12 cellular contexts compared by ENCODE assay signal in genomic region chr17:15265131-15265530, GRCh38. TPM values are rescaled to one million over a fixed set of nuclear protein-coding genes. Genes with fewer than 3 reads are reported as not detected.
DNase-seq lines count a peak whose midpoint lies in the region; ATAC-seq, FAIRE-seq and TF ChIP-seq lines count a peak whose summit lies in the region.
"Had no signal": no experiment of that assay in that cellular context is flagged by ENCODE, and none has a peak within 500 bp of the region (broad histone marks: within the 10 kb centered on the region; RNA-seq: fewer than 3 reads in every experiment).

Gene PMP22, minus strand, starts transcription at chr17:15265326. Its CDS starts 4,599 bp downstream, at chr17:15260727.

- peaks cover 2% of the 10 kb centered on the region; the same call in 1 of the 2 replicates for H3K4me1 ChIP-seq in IMR-90 (ENCODE audit: control insufficient read depth, insufficient read depth, low read length)
- peaks cover under 1 to 30% (median 28%) of the 10 kb centered on the region in 4 donors for H3K4me1 ChIP-seq in esophagus muscularis mucosa
- H3K4me1 ChIP-seq in testis = peaks cover 13% of the 10 kb centered on the region

- no peak within 1 kb of the TSS for H2AFZ ChIP-seq in IMR-90 (replicated peaks; ENCODE audit: low read length, poor library complexity)

- no peak within 1 kb of the TSS for H2BK5ac ChIP-seq in IMR-90 (ENCODE audit: low read depth, low read length, poor library complexity, severe bottlenecking)

- no TSS peak for BruUV-seq in IMR-90 (replicated peaks; lab: Mats Ljungman, UMichigan)

- CTCF ChIA-PET in IMR-90 (lab: Yijun Ruan, JAX) = no interaction called here

- H2AK9ac ChIP-seq in IMR-90 (replicated peaks; ENCODE audit: low read depth, low read length, poor library complexity) = no peak within 1 kb of the TSS

- H4K8ac ChIP-seq in IMR-90 (ENCODE audit: low read depth in 2 of 2, low read length in 2 of 2) = no peak within 1 kb of the TSS

- 53% methylated on average over 3 of the region's 6 CpGs; no CpG with 5 or more reads in 1 of the 2 experiments for WGBS in IMR-90 (ENCODE audit: extremely low coverage in 2 of 2, insufficient read length in 1 of 2), 2 experiments
- 74% methylated on average over 6 of the region's 6 CpGs for WGBS in esophagus muscularis mucosa
- 48 to 57% methylated on average over 6 of the region's 6 CpGs for WGBS in testis, 2 donors

- no peak within 1 kb of the TSS for H2AK5ac ChIP-seq in IMR-90 (ENCODE audit: low read depth, low read length)

- DNase-seq in IMR-90 = no peak
- no peak for DNase-seq in esophagus muscularis mucosa (ENCODE audit: extremely low spot score)
- DNase-seq in mesothelial cell of epicardium (ENCODE audit: low spot score in 2 of 2, unreplicated experiment in 2 of 2) = no peak
- peak; percentile 62 for DNase-seq in testis
- no peak for DNase-seq in NCI-H2171 (lab: John Stamatoyannopoulos, UW)
- no peak for DNase-seq in OCI-M2 (lab: John Stamatoyannopoulos, UW; ENCODE audit: unreplicated experiment)
- DNase-seq in GM12892 (ENCODE audit: insufficient read length) = no peak
- DNase-seq in NCI-H128 (lab: John Stamatoyannopoulos, UW; ENCODE audit: unreplicated experiment) = no peak
- DNase-seq: activated CD4-positive, alpha-beta memory T cell treated with anti-CD3 and anti-CD28 coated beads for 36 hours; NCI-H2029 treated with DMSO at 0.1 percent for 48 hours; stimulated activated CD4-positive, alpha-beta T cell treated with anti-CD3 and anti-CD28 coated beads, Interleukin-12 subunit alpha, Interleukin-12 subunit beta, amount 100 ng/mL, for 4 hours had no signal

- H3K36me3 Mint-ChIP-seq in mesothelial cell of epicardium = no peaks in the 10 kb centered on the region
- H3K36me3 Mint-ChIP-seq: activated CD4-positive, alpha-beta memory T cell treated with anti-CD3 and anti-CD28 coated beads for 36 hours had no signal

- no peak within 1 kb of the TSS for H4K5ac ChIP-seq in IMR-90 (ENCODE audit: low read depth, low read length)

- peaks cover 8 to 12% of the 10 kb centered on the region in 2 experiments; a peak in 2 of 4 replicates for H3K79me1 ChIP-seq in IMR-90 (ENCODE audit: low read depth in 1 of 2, low read length in 2 of 2)

- dilution Hi-C loops in IMR-90 (cut with HindIII; ENCODE audit: low sequenced_read_pairs, unreplicated experiment) = no loop called here

- no peak within 1 kb of the TSS for H3K4me2 ChIP-seq in IMR-90 (ENCODE audit: low read depth, low read length)

- peaks cover 5% of the 10 kb centered on the region; the same call in 1 of the 2 replicates for H4K20me1 ChIP-seq in IMR-90 (ENCODE audit: insufficient read depth, low read length)

- H3K4me3 Mint-ChIP-seq in mesothelial cell of epicardium = peak within 1 kb of the TSS; percentile 85
- H3K4me3 Mint-ChIP-seq: activated CD4-positive, alpha-beta memory T cell treated with anti-CD3 and anti-CD28 coated beads for 36 hours; stimulated activated naive CD8-positive, alpha-beta T cell treated with anti-CD3 and anti-CD28 coated beads, Interleukin-15, Interleukin-2, amounts not matched to agents 100 ng/mL and 50 ng/mL, for 24 hours had no signal

- H3K9me3 Mint-ChIP-seq in mesothelial cell of epicardium = no peaks in the 10 kb centered on the region
- H3K9me3 Mint-ChIP-seq: activated CD4-positive, alpha-beta memory T cell treated with anti-CD3 and anti-CD28 coated beads for 36 hours; stimulated activated naive CD8-positive, alpha-beta T cell treated with anti-CD3 and anti-CD28 coated beads, Interleukin-15, Interleukin-2, amounts not matched to agents 100 ng/mL and 50 ng/mL, for 24 hours had no signal

- no peak within 1 kb of the TSS for H3K18ac ChIP-seq in IMR-90 (ENCODE audit: low read depth, low read length)

- in situ Hi-C loops in IMR-90 (cut with MboI; ENCODE audit: low sequenced_read_pairs) = loop anchor here (10.0 to 25.0 kb wide), 3 partner anchors 170 to 697 kb away; no protein-coding TSS in a partner anchor

- H3K14ac ChIP-seq in IMR-90 (replicated peaks; ENCODE audit: low read depth, low read length) = no peak within 1 kb of the TSS

- H3K36me3 ChIP-seq in IMR-90 (ENCODE audit: control insufficient read depth, insufficient read depth, low read length) = peaks cover 2% of the 10 kb centered on the region; the same call in 1 of the 2 replicates
- H3K36me3 ChIP-seq in esophagus muscularis mucosa = no peaks in the 10 kb centered on the region
- H3K36me3 ChIP-seq in testis (ENCODE audit: low read depth, missing control alignments) = no peaks in the 10 kb centered on the region

- TF ChIP-seq EP300 in esophagus muscularis mucosa (IDR thresholded peaks at IDR 0.05) = no peak

- H3K27ac ChIP-seq in IMR-90 (ENCODE audit: insufficient read depth, low read length) (no peak within 1 kb of the TSS), esophagus muscularis mucosa (replicated peaks in 1 of 4) (peak within 1 kb of the TSS; percentile 94 to 99 (median 97)), testis (no peak within 1 kb of the TSS)

- peaks cover 36% of the 10 kb centered on the region for H3K4me1 Mint-ChIP-seq in mesothelial cell of epicardium

- peaks cover 89% of the 10 kb centered on the region for H3K27me3 Mint-ChIP-seq in mesothelial cell of epicardium (ENCODE audit: low read depth)

- no peak within 1 kb of the TSS for H4K91ac ChIP-seq in IMR-90 (ENCODE audit: insufficient read depth, low read depth, low read length)

- H3K9me3 ChIP-seq in IMR-90 (ENCODE audit: control insufficient read depth, insufficient read depth, low read length) (no peaks in the 10 kb centered on the region), esophagus muscularis mucosa (no peaks in the 10 kb centered on the region), testis (no peaks in the 10 kb centered on the region)

- no peak within 1 kb of the TSS for H3K4ac ChIP-seq in IMR-90 (ENCODE audit: low read depth, low read length)

- no peak within 1 kb of the TSS for H3K23ac ChIP-seq in IMR-90 (ENCODE audit: low read depth, low read length)

- H2BK120ac ChIP-seq in IMR-90 (ENCODE audit: low read depth, low read length) = no peak within 1 kb of the TSS

- no peak within 1 kb of the TSS for H3K4me3 ChIP-seq in IMR-90 (ENCODE audit: insufficient read depth, low read depth, low read length)
- H3K4me3 ChIP-seq in esophagus muscularis mucosa = peak within 1 kb of the TSS; percentile 72 to 81 (median 76)
- H3K4me3 ChIP-seq in testis = peak within 1 kb of the TSS in 1 of 2 donors; percentile 2

- H3K9ac ChIP-seq in IMR-90 (ENCODE audit: low read depth, low read length) = no peak within 1 kb of the TSS

- TF ChIP-seq CTCF in IMR-90 (conservative IDR thresholded peaks at IDR 0.05; ENCODE audit: low read depth, low read length) = no peak
- no peak for TF ChIP-seq CTCF in esophagus muscularis mucosa (IDR thresholded peaks at IDR 0.05)
- no peak for TF ChIP-seq CTCF in mesothelial cell of epicardium (IDR thresholded peaks at IDR 0.05; ENCODE audit: unreplicated experiment)
- peak in 1 of 3 experiments; percentile 3 for TF ChIP-seq CTCF in testis (IDR thresholded peaks at IDR 0.05)

- intact Hi-C loops in IMR-90 (cut with micrococcal nuclease) = loop anchor here (10.0 kb wide), 1 partner anchor 80 kb away; the partner anchor contains the start of gene TEKT3
- intact Hi-C loops in esophagus muscularis mucosa (cut with DNase I) = no loop called here
- intact Hi-C loops in testis (cut with DNase I; ENCODE audit: low total_unique reads) = no loop called here

- H3K27me3 ChIP-seq in IMR-90 (ENCODE audit: control insufficient read depth, insufficient read depth, low read length) (peaks cover 46% of the 10 kb centered on the region), esophagus muscularis mucosa (no peaks in the 10 kb centered on the region), testis (no peaks in the 10 kb centered on the region)

- H3K56ac ChIP-seq in IMR-90 (ENCODE audit: extremely low read depth, insufficient read depth, low read length) = no peak within 1 kb of the TSS

- no peak within 1 kb of the TSS for H2BK15ac ChIP-seq in IMR-90 (ENCODE audit: low read depth, low read length)

- FAIRE-seq in GM12892 (lab: Jason Lieb, UNC) = no peak

- TF ChIP-seq POLR2A in IMR-90 (IDR thresholded peaks at IDR 0.05; ENCODE audit: low read depth, low read length) (no peak), esophagus muscularis mucosa (IDR thresholded peaks at IDR 0.05; ENCODE audit: low read depth) (no peak), testis (IDR thresholded peaks at IDR 0.05) (no peak), GM12892 (IDR thresholded peaks at IDR 0.05; ENCODE audit: low read depth, low read length) (no peak)

- no peak for TF ChIP-seq RAD21 in IMR-90 (IDR thresholded peaks at IDR 0.05; ENCODE audit: low read length)

- no peak within 1 kb of the TSS for H3K27ac Mint-ChIP-seq in mesothelial cell of epicardium
- H3K27ac Mint-ChIP-seq: activated CD4-positive, alpha-beta memory T cell treated with anti-CD3 and anti-CD28 coated beads for 36 hours; stimulated activated naive CD8-positive, alpha-beta T cell treated with anti-CD3 and anti-CD28 coated beads, Interleukin-15, Interleukin-2, amounts not matched to agents 100 ng/mL and 50 ng/mL, for 24 hours had no signal

- H3K9me1 ChIP-seq in IMR-90 (ENCODE audit: insufficient read depth, low read length) = no peaks in the 10 kb centered on the region; the same call in 1 of the 2 replicates

- H2BK20ac ChIP-seq in IMR-90 (ENCODE audit: low read depth, low read length) = no peak within 1 kb of the TSS

- ATAC-seq in IMR-90 (ENCODE audit: low read depth) = no peak

- POLR2A ChIA-PET in IMR-90 (lab: Charles Lee; ENCODE audit: unreplicated experiment) = no interaction called here

TF ChIP-seq in IMR-90, 13 proteins besides CTCF, POLR2A, EP300 and RAD21 (continues in another document):
- no peak for TF ChIP-seq RFX5 (IDR thresholded peaks at IDR 0.05; ENCODE audit: low read depth, low read length)
- no peak for TF ChIP-seq FOS (IDR thresholded peaks at IDR 0.05; ENCODE audit: low read depth, low read length)
- no peak for TF ChIP-seq CHD1 (IDR thresholded peaks at IDR 0.05; ENCODE audit: low read depth, low read length)
- TF ChIP-seq NFE2L2 (IDR thresholded peaks at IDR 0.05; ENCODE audit: low read depth, low read length) = no peak
- no peak for TF ChIP-seq BHLHE40 (IDR thresholded peaks at IDR 0.05; ENCODE audit: low read depth, low read length)
- TF ChIP-seq CEBPB (IDR thresholded peaks at IDR 0.05; ENCODE audit: low read depth, low read length) = no peak

RNA-seq across cellular contexts. Expression of gene PMP22, which starts in this region (rescaled TPM):
- total RNA-seq in IMR-90 (2012; rRNA removed) (33.5 and 39.2 TPM in 2 replicates), esophagus muscularis mucosa (100 to 1,000 TPM; 171 to 253 (median 237) TPM), mesothelial cell of epicardium (49.4 to 52.5 TPM (median 50.4 TPM) in 3 replicates), testis (10 to 100 TPM; 31.1 to 49.2 TPM)
- polyA plus RNA-seq in IMR-90 (2012; rRNA removed) (72.8 and 79.3 TPM in 2 replicates), testis (ENCODE audit: insufficient read depth, low read depth, low replicate concordance) (70.0 TPM)
- polyA plus RNA-seq in IMR-90 (2012; cell fraction: cytosol; rRNA removed) = 40.7 and 76.8 TPM in 2 replicates
- 20.7 and 30.4 TPM in 2 replicates for polyA plus RNA-seq in IMR-90 (2012; cell fraction: nucleus; rRNA removed; ENCODE audit: low replicate concordance)
- not detected for polyA plus RNA-seq in GM12892 (2012; ENCODE audit: missing spikeins)
- total RNA-seq: activated CD4-positive, alpha-beta memory T cell treated with anti-CD3 and anti-CD28 coated beads for 36 hours had no signal

Comparison
In these comparisons a context has a peak if more than half of its experiments do, and no peak if none do; other contexts are left out.
1. H3K27ac ChIP-seq: peak in esophagus muscularis mucosa (4 of 4); none in IMR-90 (single experiment) and testis (0 of 2).